19 cellular contexts compared by ENCODE assay signal in the genomic region with DNA sequence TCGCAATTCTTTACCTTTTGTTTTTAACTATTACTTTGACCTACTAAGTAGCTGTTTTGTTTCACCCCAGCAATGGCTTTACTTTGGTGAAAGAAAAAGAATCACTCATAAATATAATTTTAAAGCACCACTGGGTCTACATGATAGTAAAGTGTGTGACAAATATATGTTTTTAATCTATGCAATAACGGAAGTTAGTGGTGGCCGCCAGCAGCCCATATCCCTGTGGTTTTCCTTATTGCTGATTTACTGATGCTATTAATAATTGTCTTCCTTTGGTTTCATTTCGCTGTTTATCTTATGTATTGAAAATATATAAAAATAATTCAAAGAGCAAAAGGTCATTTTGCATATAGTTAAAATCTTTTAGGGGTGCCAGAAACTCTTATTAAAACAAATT.
"Had no signal": no experiment of that assay in that cellular context is flagged by ENCODE, and none has a peak within 500 bp of the region (broad histone marks: within the 10 kb centered on the region; RNA-seq: fewer than 3 reads in every experiment).

No MANE protein-coding gene starts in this region.

- H3K9me3 ChIP-seq: spleen, thoracic aorta, upper lobe of left lung had no signal

- H3K4me3 Mint-ChIP-seq: activated CD8-positive, alpha-beta T cell treated with anti-CD3 and anti-CD28 coated beads for 36 hours; activated naive CD8-positive, alpha-beta T cell treated with anti-CD3 and anti-CD28 coated beads, Interleukin-2, amount 10 ng/mL, durations not matched to agents 7 days and 5 days; activated T-helper 17 cell treated with anti-CD3 and anti-CD28 coated beads, Interleukin-2, amount 50 U/mL, for 72 hours; natural killer cell treated with Interleukin-12 subunit alpha and Interleukin-12 subunit beta and Interleukin-15 and Interleukin-18, amount 100 ng/mL, for 72 hours; stimulated activated memory B cell treated with anti-CD40 and anti-IgM and Interleukin-4, amounts not matched to agents 10 μg/mL and 1 μg/mL and 100 μg/mL, for 72 hours had no signal

- H3K27me3 ChIP-seq: dorsolateral prefrontal cortex, spleen, upper lobe of left lung had no signal

- H3K27ac Mint-ChIP-seq: activated CD8-positive, alpha-beta T cell treated with anti-CD3 and anti-CD28 coated beads for 36 hours; activated naive CD8-positive, alpha-beta T cell treated with anti-CD3 and anti-CD28 coated beads, Interleukin-2, amount 10 ng/mL, durations not matched to agents 7 days and 5 days; activated T-helper 17 cell treated with anti-CD3 and anti-CD28 coated beads, Interleukin-2, amount 50 U/mL, for 72 hours; natural killer cell treated with Interleukin-12 subunit alpha and Interleukin-12 subunit beta and Interleukin-15 and Interleukin-18, amount 100 ng/mL, for 72 hours; stimulated activated memory B cell treated with anti-CD40 and anti-IgM and Interleukin-4, amounts not matched to agents 10 μg/mL and 1 μg/mL and 100 μg/mL, for 72 hours had no signal

- H3K4me1 Mint-ChIP-seq: activated T-helper 17 cell treated with anti-CD3 and anti-CD28 coated beads, Interleukin-2, amount 50 U/mL, for 72 hours had no signal

- DNase-seq: activated CD4-positive, alpha-beta T cell treated with anti-CD3 and anti-CD28 coated beads for 48 hours; activated CD4-positive, CD25-positive, alpha-beta regulatory T cell; activated CD8-positive, alpha-beta T cell treated with anti-CD3 and anti-CD28 coated beads for 36 hours; activated naive CD4-positive, alpha-beta T cell treated with Interleukin-2 at 50 U/mL for 16 hours; activated naive CD8-positive, alpha-beta T cell treated with anti-CD3 and anti-CD28 coated beads, Interleukin-2, amount 10 ng/mL, durations not matched to agents 7 days and 5 days; activated T-cell treated with anti-CD3 and anti-CD28 coated beads, Interleukin-2, amount 50 U/mL, for 1 hour; amygdala; central memory CD4-positive, alpha-beta T cell; dorsolateral prefrontal cortex; hippocampal formation; retina; spleen; stimulated activated CD4-positive, alpha-beta T cell treated with anti-CD3 and anti-CD28 coated beads, Interleukin-4, amount 100 ng/mL, for 4 hours; upper lobe of left lung had no signal

- H3K36me3 Mint-ChIP-seq: activated naive CD8-positive, alpha-beta T cell treated with anti-CD3 and anti-CD28 coated beads, Interleukin-2, amount 10 ng/mL, durations not matched to agents 7 days and 5 days; natural killer cell treated with Interleukin-12 subunit alpha and Interleukin-12 subunit beta and Interleukin-15 and Interleukin-18, amount 100 ng/mL, for 72 hours; stimulated activated memory B cell treated with anti-CD40 and anti-IgM and Interleukin-4, amounts not matched to agents 10 μg/mL and 1 μg/mL and 100 μg/mL, for 72 hours had no signal

- H3K36me3 ChIP-seq: spleen, thoracic aorta, upper lobe of left lung had no signal

- ATAC-seq: activated CD8-positive, alpha-beta T cell treated with anti-CD3 and anti-CD28 coated beads for 36 hours; activated T-helper 17 cell treated with anti-CD3 and anti-CD28 coated beads, Interleukin-2, amount 50 U/mL, for 72 hours; natural killer cell treated with Interleukin-12 subunit alpha and Interleukin-12 subunit beta and Interleukin-15 and Interleukin-18, amount 100 ng/mL, for 72 hours; stimulated activated memory B cell treated with anti-CD40 and anti-IgM and Interleukin-4, amounts not matched to agents 10 μg/mL and 1 μg/mL and 100 μg/mL, for 72 hours had no signal

- H3K27ac ChIP-seq: dorsolateral prefrontal cortex, spleen, thoracic aorta had no signal

- H3K27me3 Mint-ChIP-seq: activated CD8-positive, alpha-beta T cell treated with anti-CD3 and anti-CD28 coated beads for 36 hours; activated naive CD8-positive, alpha-beta T cell treated with anti-CD3 and anti-CD28 coated beads, Interleukin-2, amount 10 ng/mL, durations not matched to agents 7 days and 5 days; activated T-helper 17 cell treated with anti-CD3 and anti-CD28 coated beads, Interleukin-2, amount 50 U/mL, for 72 hours; natural killer cell treated with Interleukin-12 subunit alpha and Interleukin-12 subunit beta and Interleukin-15 and Interleukin-18, amount 100 ng/mL, for 72 hours; stimulated activated memory B cell treated with anti-CD40 and anti-IgM and Interleukin-4, amounts not matched to agents 10 μg/mL and 1 μg/mL and 100 μg/mL, for 72 hours had no signal

- H3K4me3 ChIP-seq: dorsolateral prefrontal cortex, lung, spleen, thoracic aorta, upper lobe of left lung had no signal

- H3K9me3 Mint-ChIP-seq: activated CD8-positive, alpha-beta T cell treated with anti-CD3 and anti-CD28 coated beads for 36 hours; activated naive CD8-positive, alpha-beta T cell treated with anti-CD3 and anti-CD28 coated beads, Interleukin-2, amount 10 ng/mL, durations not matched to agents 7 days and 5 days; activated T-helper 17 cell treated with anti-CD3 and anti-CD28 coated beads, Interleukin-2, amount 50 U/mL, for 72 hours; natural killer cell treated with Interleukin-12 subunit alpha and Interleukin-12 subunit beta and Interleukin-15 and Interleukin-18, amount 100 ng/mL, for 72 hours; stimulated activated memory B cell treated with anti-CD40 and anti-IgM and Interleukin-4, amounts not matched to agents 10 μg/mL and 1 μg/mL and 100 μg/mL, for 72 hours had no signal
